In the genomic region with DNA sequence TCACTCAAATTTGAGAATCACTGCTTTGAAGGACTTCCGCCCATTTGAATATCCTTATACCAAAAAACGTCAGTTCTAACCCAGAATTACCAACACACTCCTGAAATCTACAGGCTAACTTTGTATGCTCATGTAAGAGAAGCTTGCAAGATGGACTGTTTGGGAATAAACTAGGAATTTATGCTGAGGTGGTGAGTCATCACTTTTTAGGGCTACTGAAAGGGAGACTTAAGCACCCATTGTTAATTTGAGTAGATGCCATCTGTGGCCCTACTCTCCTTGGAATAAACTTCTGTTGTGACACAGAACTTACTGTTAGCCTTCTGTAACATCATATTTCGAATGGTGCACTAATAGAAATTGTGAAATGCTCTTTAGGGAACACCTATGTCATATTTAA, we compare ENCODE assay signal across 30 cellular contexts.
"Had no signal": no experiment of that assay in that cellular context is flagged by ENCODE, and none has a peak within 500 bp of the region (broad histone marks: within the 10 kb centered on the region; RNA-seq: fewer than 3 reads in every experiment).

No MANE protein-coding gene starts in this region.

- H3K9me3 Mint-ChIP-seq: activated CD4-positive, alpha-beta memory T cell treated with anti-CD3 and anti-CD28 coated beads, Interleukin-2, amount 10 ng/mL, durations not matched to agents 7 days and 5 days; activated CD4-positive, alpha-beta T cell treated with anti-CD3 and anti-CD28 coated beads, Interleukin-2, amount 10 ng/mL, durations not matched to agents 7 days and 5 days; activated naive CD4-positive, alpha-beta T cell treated with anti-CD3 and anti-CD28 coated beads, Interleukin-2, amount 50 U/mL, for 24 hours; activated naive CD8-positive, alpha-beta T cell treated with anti-CD3 and anti-CD28 coated beads, Interleukin-2, amount 50 U/mL, for 24 hours; activated T-cell treated with anti-CD3 and anti-CD28 coated beads, Interleukin-2, amount 50 U/mL, for 4 hours; activated T-helper 17 cell treated with anti-CD3 and anti-CD28 coated beads, Interleukin-2, amount 50 U/mL, for 72 hours; dendritic cell treated with granulocyte-macrophage colony-stimulating factor and Interleukin-4, amounts not matched to agents 40 ng/mL and 50 ng/mL, for 4 days; mesothelial cell of epicardium; stimulated activated naive CD8-positive, alpha-beta T cell treated with anti-CD3 and anti-CD28 coated beads, Interleukin-15, Interleukin-2, amounts not matched to agents 100 ng/mL and 50 ng/mL, for 24 hours; T-helper 1 cell treated with Interleukin-12 subunit alpha and Interleukin-12 subunit beta and Interleukin-4 antibody, amounts not matched to agents 30 μg/mL and 1 μg/mL, for 36 hours; type B pancreatic cell had no signal

- H3K27me3 Mint-ChIP-seq: activated CD4-positive, alpha-beta T cell treated with anti-CD3 and anti-CD28 coated beads, Interleukin-2, amount 10 ng/mL, durations not matched to agents 7 days and 5 days; activated naive CD4-positive, alpha-beta T cell treated with anti-CD3 and anti-CD28 coated beads, Interleukin-2, amount 50 U/mL, for 24 hours; central memory CD8-positive, alpha-beta T cell; dendritic cell treated with granulocyte-macrophage colony-stimulating factor and Interleukin-4, amounts not matched to agents 40 ng/mL and 50 ng/mL, for 4 days; progenitor cell of endocrine pancreas; type B pancreatic cell had no signal

- H3K27me3 ChIP-seq: esophagus muscularis mucosa, ovary, sigmoid colon, uterus had no signal

- H3K4me1 ChIP-seq: esophagus muscularis mucosa, sigmoid colon, uterus had no signal

- H3K27ac Mint-ChIP-seq: activated CD4-positive, alpha-beta memory T cell treated with anti-CD3 and anti-CD28 coated beads, Interleukin-2, amount 10 ng/mL, durations not matched to agents 7 days and 5 days; activated CD4-positive, alpha-beta T cell treated with anti-CD3 and anti-CD28 coated beads, Interleukin-2, amount 10 ng/mL, durations not matched to agents 7 days and 5 days; activated naive CD4-positive, alpha-beta T cell treated with anti-CD3 and anti-CD28 coated beads, Interleukin-2, amount 50 U/mL, for 24 hours; activated naive CD8-positive, alpha-beta T cell treated with anti-CD3 and anti-CD28 coated beads, Interleukin-2, amount 50 U/mL, for 24 hours; activated T-helper 17 cell treated with anti-CD3 and anti-CD28 coated beads, Interleukin-2, amount 50 U/mL, for 72 hours; dendritic cell treated with granulocyte-macrophage colony-stimulating factor and Interleukin-4, amounts not matched to agents 40 ng/mL and 50 ng/mL, for 4 days; mesothelial cell of epicardium; naive B cell; progenitor cell of endocrine pancreas; stimulated activated effector memory CD8-positive, alpha-beta T cell treated with anti-CD3 and anti-CD28 coated beads, Interleukin-12 subunit alpha, Interleukin-12 subunit beta, amount 100 ng/mL, for 72 hours; stimulated activated naive CD8-positive, alpha-beta T cell treated with anti-CD3 and anti-CD28 coated beads, Interleukin-15, Interleukin-2, amounts not matched to agents 100 ng/mL and 50 ng/mL, for 24 hours; T-helper 1 cell treated with Interleukin-12 subunit alpha and Interleukin-12 subunit beta and Interleukin-4 antibody, amounts not matched to agents 30 μg/mL and 1 μg/mL, for 36 hours; type B pancreatic cell had no signal

- DNase-seq: activated CD4-positive, alpha-beta memory T cell treated with anti-CD3 and anti-CD28 coated beads, Interleukin-2, amount 10 ng/mL, durations not matched to agents 7 days and 5 days; activated CD4-positive, alpha-beta T cell treated with anti-CD3 and anti-CD28 coated beads for 1 hour; activated CD4-positive, alpha-beta T cell treated with anti-CD3 and anti-CD28 coated beads, Interleukin-2, amount 10 ng/mL, durations not matched to agents 7 days and 5 days; activated gamma-delta T cell treated with Interleukin-2 at 50 U/mL for 16 hours; activated naive CD8-positive, alpha-beta T cell treated with anti-CD3 and anti-CD28 coated beads, Interleukin-2, amount 50 U/mL, for 24 hours; activated T-cell treated with anti-CD3 and anti-CD28 coated beads, Interleukin-2, amount 50 U/mL, for 4 hours; amygdala; foreskin melanocyte; hippocampal formation; mammary epithelial cell; naive B cell; ovary; sigmoid colon; small intestine; stimulated activated CD4-positive, alpha-beta T cell treated with anti-CD3 and anti-CD28 coated beads, Interleukin-4, amount 100 ng/mL, for 24 hours; substantia nigra; T-helper 9 cell; uterus; WERI-Rb-1 had no signal

- ATAC-seq: activated naive CD8-positive, alpha-beta T cell treated with anti-CD3 and anti-CD28 coated beads, Interleukin-2, amount 50 U/mL, for 24 hours; activated T-cell treated with anti-CD3 and anti-CD28 coated beads, Interleukin-2, amount 50 U/mL, for 4 hours; activated T-helper 17 cell treated with anti-CD3 and anti-CD28 coated beads, Interleukin-2, amount 50 U/mL, for 72 hours; stimulated activated effector memory CD8-positive, alpha-beta T cell treated with anti-CD3 and anti-CD28 coated beads, Interleukin-12 subunit alpha, Interleukin-12 subunit beta, amount 100 ng/mL, for 72 hours had no signal

- H3K4me3 ChIP-seq: esophagus muscularis mucosa, ovary, sigmoid colon, uterus had no signal

- H3K27ac ChIP-seq: esophagus muscularis mucosa, ovary, sigmoid colon, uterus, WERI-Rb-1 had no signal

- H3K4me3 Mint-ChIP-seq: activated CD4-positive, alpha-beta memory T cell treated with anti-CD3 and anti-CD28 coated beads, Interleukin-2, amount 10 ng/mL, durations not matched to agents 7 days and 5 days; activated CD4-positive, alpha-beta T cell treated with anti-CD3 and anti-CD28 coated beads, Interleukin-2, amount 10 ng/mL, durations not matched to agents 7 days and 5 days; activated naive CD4-positive, alpha-beta T cell treated with anti-CD3 and anti-CD28 coated beads, Interleukin-2, amount 50 U/mL, for 24 hours; activated naive CD8-positive, alpha-beta T cell treated with anti-CD3 and anti-CD28 coated beads, Interleukin-2, amount 50 U/mL, for 24 hours; activated T-cell treated with anti-CD3 and anti-CD28 coated beads, Interleukin-2, amount 50 U/mL, for 4 hours; activated T-helper 17 cell treated with anti-CD3 and anti-CD28 coated beads, Interleukin-2, amount 50 U/mL, for 72 hours; central memory CD8-positive, alpha-beta T cell; dendritic cell treated with granulocyte-macrophage colony-stimulating factor and Interleukin-4, amounts not matched to agents 40 ng/mL and 50 ng/mL, for 4 days; mesothelial cell of epicardium; naive B cell; stimulated activated effector memory CD8-positive, alpha-beta T cell treated with anti-CD3 and anti-CD28 coated beads, Interleukin-12 subunit alpha, Interleukin-12 subunit beta, amount 100 ng/mL, for 72 hours; stimulated activated naive CD8-positive, alpha-beta T cell treated with anti-CD3 and anti-CD28 coated beads, Interleukin-15, Interleukin-2, amounts not matched to agents 100 ng/mL and 50 ng/mL, for 24 hours; T-helper 1 cell treated with Interleukin-12 subunit alpha and Interleukin-12 subunit beta and Interleukin-4 antibody, amounts not matched to agents 30 μg/mL and 1 μg/mL, for 36 hours; type B pancreatic cell had no signal

- H3K9me3 ChIP-seq: esophagus muscularis mucosa, ovary, sigmoid colon, uterus had no signal

- H3K4me1 Mint-ChIP-seq: activated CD4-positive, alpha-beta memory T cell treated with anti-CD3 and anti-CD28 coated beads, Interleukin-2, amount 10 ng/mL, durations not matched to agents 7 days and 5 days; activated CD4-positive, alpha-beta T cell treated with anti-CD3 and anti-CD28 coated beads, Interleukin-2, amount 10 ng/mL, durations not matched to agents 7 days and 5 days; activated naive CD4-positive, alpha-beta T cell treated with anti-CD3 and anti-CD28 coated beads, Interleukin-2, amount 50 U/mL, for 24 hours; activated naive CD8-positive, alpha-beta T cell treated with anti-CD3 and anti-CD28 coated beads, Interleukin-2, amount 50 U/mL, for 24 hours; activated T-helper 17 cell treated with anti-CD3 and anti-CD28 coated beads, Interleukin-2, amount 50 U/mL, for 72 hours; central memory CD8-positive, alpha-beta T cell; naive B cell; stimulated activated effector memory CD8-positive, alpha-beta T cell treated with anti-CD3 and anti-CD28 coated beads, Interleukin-12 subunit alpha, Interleukin-12 subunit beta, amount 100 ng/mL, for 72 hours had no signal

- H3K36me3 Mint-ChIP-seq: activated naive CD4-positive, alpha-beta T cell treated with anti-CD3 and anti-CD28 coated beads, Interleukin-2, amount 50 U/mL, for 24 hours; mesothelial cell of epicardium; naive B cell; stimulated activated effector memory CD8-positive, alpha-beta T cell treated with anti-CD3 and anti-CD28 coated beads, Interleukin-12 subunit alpha, Interleukin-12 subunit beta, amount 100 ng/mL, for 72 hours; type B pancreatic cell had no signal

- H3K36me3 ChIP-seq: esophagus muscularis mucosa, ovary, sigmoid colon, uterus, WERI-Rb-1 had no signal
